ENCODE assay signal across 9 cellular contexts in the genomic region with DNA sequence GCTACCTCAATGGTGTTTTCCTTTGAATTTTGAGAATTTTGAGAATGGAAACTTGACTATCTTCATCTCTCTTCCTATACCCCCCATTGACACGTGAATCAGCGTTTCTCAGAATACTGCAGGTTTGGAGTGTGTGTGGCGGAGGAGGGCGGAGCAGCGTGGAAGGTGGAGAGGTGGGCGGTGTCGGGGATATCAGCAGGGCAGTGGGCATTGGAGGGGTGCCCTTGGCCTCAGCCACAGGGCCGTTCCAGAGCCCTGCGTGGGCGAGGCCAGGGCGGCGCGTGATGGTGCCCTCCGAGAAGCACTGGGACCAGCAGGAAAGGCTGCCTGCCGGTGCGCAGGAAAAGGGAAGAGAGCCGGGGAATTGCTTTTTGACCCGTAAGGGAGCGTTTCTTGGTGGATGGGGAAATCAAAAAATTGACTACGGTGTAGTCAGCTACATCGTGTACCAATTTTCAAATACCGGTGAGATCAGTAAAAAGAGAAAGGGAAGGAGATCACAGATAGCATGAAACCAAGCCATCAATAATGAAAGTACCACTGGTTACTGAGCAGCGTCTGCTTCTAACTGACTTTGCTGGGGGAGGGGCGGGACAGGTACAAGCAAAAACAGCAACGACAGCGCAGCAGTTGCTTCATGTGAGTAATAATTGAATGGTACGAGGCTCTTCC.
DNase-seq lines count a peak whose midpoint lies in the region; ATAC-seq and TF ChIP-seq lines count a peak whose summit lies in the region.
"Had no signal": no experiment of that assay in that cellular context is flagged by ENCODE, and none has a peak within 500 bp of the region (broad histone marks: within the 10 kb centered on the region; RNA-seq: fewer than 3 reads in every experiment).

No MANE protein-coding gene starts in this region.

- H3K27me3 ChIP-seq in sigmoid colon = peaks cover 0 to 14% (median 0%) of the 10 kb centered on the region in 3 donors

- ATAC-seq in HG03378 (IDR thresholded peaks at IDR 0.05; ENCODE audit: unreplicated experiment) = peak; percentile 79
- peak; percentile 97 for ATAC-seq in activated T-helper 17 cell treated with anti-CD3 and anti-CD28 coated beads, Interleukin-2, amount 50 U/mL, for 72 hours (replicated peaks)

- DNase-seq in activated CD8-positive, alpha-beta memory T cell treated with anti-CD3 and anti-CD28 coated beads, Interleukin-2, amount 50 U/mL, for 4 hours = peak; percentile 43
- DNase-seq in activated CD8-positive, alpha-beta memory T cell treated with anti-CD3 and anti-CD28 coated beads, Interleukin-2, amount 50 U/mL, for 48 hours = no peak
- DNase-seq in sigmoid colon = no peak
- DNase-seq in LoVo (ENCODE audit: low spot score) = no peak
- DNase-seq in NCI-H774 (lab: John Stamatoyannopoulos, UW) = no peak
- DNase-seq: ACHN had no signal

- intact Hi-C loops in sigmoid colon (cut with DNase I) = no loop called here

- peaks cover 19% of the 10 kb centered on the region for H3K27me3 Mint-ChIP-seq in activated T-helper 17 cell treated with anti-CD3 and anti-CD28 coated beads, Interleukin-2, amount 50 U/mL, for 72 hours
- peaks cover 17% of the 10 kb centered on the region for H3K27me3 Mint-ChIP-seq in stimulated activated naive CD8-positive, alpha-beta T cell treated with anti-CD3 and anti-CD28 coated beads, Interleukin-15, Interleukin-2, amounts not matched to agents 100 ng/mL and 50 ng/mL, for 24 hours

- no peak overlapping the region for H3K4me3 ChIP-seq in sigmoid colon

- H3K4me1 Mint-ChIP-seq in activated T-helper 17 cell treated with anti-CD3 and anti-CD28 coated beads, Interleukin-2, amount 50 U/mL, for 72 hours = peaks cover 35% of the 10 kb centered on the region
- peaks cover 26% of the 10 kb centered on the region for H3K4me1 Mint-ChIP-seq in stimulated activated naive CD8-positive, alpha-beta T cell treated with anti-CD3 and anti-CD28 coated beads, Interleukin-15, Interleukin-2, amounts not matched to agents 100 ng/mL and 50 ng/mL, for 24 hours (ENCODE audit: low read depth)

- H3K9me3 ChIP-seq in sigmoid colon = no peaks in the 10 kb centered on the region

- H3K36me3 Mint-ChIP-seq in activated T-helper 17 cell treated with anti-CD3 and anti-CD28 coated beads, Interleukin-2, amount 50 U/mL, for 72 hours (ENCODE audit: low read depth) = no peaks in the 10 kb centered on the region
- no peaks in the 10 kb centered on the region for H3K36me3 Mint-ChIP-seq in stimulated activated naive CD8-positive, alpha-beta T cell treated with anti-CD3 and anti-CD28 coated beads, Interleukin-15, Interleukin-2, amounts not matched to agents 100 ng/mL and 50 ng/mL, for 24 hours (ENCODE audit: low read depth)

- 83 to 84% methylated on average over 27 of the region's 27 CpGs for WGBS in sigmoid colon, 2 donors

- peak overlapping the region; percentile 89 for H3K27ac Mint-ChIP-seq in activated T-helper 17 cell treated with anti-CD3 and anti-CD28 coated beads, Interleukin-2, amount 50 U/mL, for 72 hours
- peak overlapping the region; percentile 70 for H3K27ac Mint-ChIP-seq in stimulated activated naive CD8-positive, alpha-beta T cell treated with anti-CD3 and anti-CD28 coated beads, Interleukin-15, Interleukin-2, amounts not matched to agents 100 ng/mL and 50 ng/mL, for 24 hours

- no peak for TF ChIP-seq EP300 in sigmoid colon (IDR thresholded peaks at IDR 0.05)

- TF ChIP-seq CTCF in sigmoid colon (IDR thresholded peaks at IDR 0.05) = no peak

- no peaks in the 10 kb centered on the region for H3K4me1 ChIP-seq in sigmoid colon

- H3K9me3 Mint-ChIP-seq in activated T-helper 17 cell treated with anti-CD3 and anti-CD28 coated beads, Interleukin-2, amount 50 U/mL, for 72 hours = no peaks in the 10 kb centered on the region
- peaks cover 6% of the 10 kb centered on the region for H3K9me3 Mint-ChIP-seq in stimulated activated naive CD8-positive, alpha-beta T cell treated with anti-CD3 and anti-CD28 coated beads, Interleukin-15, Interleukin-2, amounts not matched to agents 100 ng/mL and 50 ng/mL, for 24 hours

- H3K4me3 Mint-ChIP-seq in activated T-helper 17 cell treated with anti-CD3 and anti-CD28 coated beads, Interleukin-2, amount 50 U/mL, for 72 hours = peak overlapping the region; percentile 85
- H3K4me3 Mint-ChIP-seq in stimulated activated naive CD8-positive, alpha-beta T cell treated with anti-CD3 and anti-CD28 coated beads, Interleukin-15, Interleukin-2, amounts not matched to agents 100 ng/mL and 50 ng/mL, for 24 hours = peak overlapping the region; percentile 51

- no peaks in the 10 kb centered on the region for H3K36me3 ChIP-seq in sigmoid colon

- TF ChIP-seq POLR2A in sigmoid colon (IDR thresholded peaks at IDR 0.05) = no peak

- H3K27ac ChIP-seq in sigmoid colon = no peak overlapping the region
